ENCODE assay signal across 8 cellular contexts in genomic region chr18:35240664-35241522, GRCh38. TPM values are rescaled to one million over a fixed set of nuclear protein-coding genes. Genes with fewer than 3 reads are reported as not detected.
DNase-seq lines count a peak whose midpoint lies in the region; ATAC-seq and TF ChIP-seq lines count a peak whose summit lies in the region.

TSS of gene ZNF397 (plus strand) at chr18:35241034. CDS start at chr18:35242471, 1,437 bp downstream.

- H3K4me1 Mint-ChIP-seq in CD8-positive, alpha-beta T cell (ENCODE audit: low read depth), result peaks cover 39% of the 10 kb centered on the region

- H3K36me3 Mint-ChIP-seq in CD8-positive, alpha-beta T cell, result peaks cover 47% of the 10 kb centered on the region

- POLR2A ChIA-PET in CD8-positive, alpha-beta T cell (lab: Charles Lee), result interaction anchor here (0.6 to 3.0 kb wide), 11 partner anchors 9 to 256 kb away, joined by 3 to 22 read pairs (median 5); partner anchors contain the start of genes INO80C, MAPRE2, ZNF24 and ZSCAN30
- POLR2A ChIA-PET in activated CD8-positive, alpha-beta memory T cell treated with anti-CD3 and anti-CD28 coated beads for 36 hours (lab: Charles Lee), result interaction anchor here (1.0 to 2.5 kb wide), 6 partner anchors 26 to 211 kb away, joined by 3 to 6 read pairs (median 4); partner anchors contain the start of genes ZNF24 and ZSCAN30

- peak within 1 kb of the TSS; percentile 87 for H3K4me3 ChIP-seq in CD8-positive, alpha-beta T cell (ENCODE audit: low read depth, low read length)
- H3K4me3 ChIP-seq in effector memory CD4-positive, alpha-beta T cell (ENCODE audit: insufficient read depth, low read depth, low read length, poor library complexity, severe bottlenecking), result peak within 1 kb of the TSS; percentile 86

- no peaks in the 10 kb centered on the region for H3K27me3 ChIP-seq in CD8-positive, alpha-beta T cell (ENCODE audit: insufficient read depth, low read length)
- no peaks in the 10 kb centered on the region for H3K27me3 ChIP-seq in effector memory CD4-positive, alpha-beta T cell (replicated peaks; ENCODE audit: control insufficient read depth, insufficient read depth, low read length, poor library complexity, severe bottlenecking)

- H3K36me3 ChIP-seq in CD8-positive, alpha-beta T cell (ENCODE audit: insufficient read depth, low read length), result peaks cover 28% of the 10 kb centered on the region
- H3K36me3 ChIP-seq in effector memory CD4-positive, alpha-beta T cell (ENCODE audit: control insufficient read depth, insufficient read depth, low read length), result peaks cover 30% of the 10 kb centered on the region

- H3K4me3 Mint-ChIP-seq in CD8-positive, alpha-beta T cell, result peak within 1 kb of the TSS; percentile 96

- CTCF ChIA-PET in CD8-positive, alpha-beta T cell (lab: Charles Lee), result interaction anchor here (1.2 to 2.4 kb wide), 2 partner anchors 10 to 104 kb away, joined by 5 to 18 read pairs; no protein-coding TSS in a partner anchor
- CTCF ChIA-PET in activated CD8-positive, alpha-beta memory T cell treated with anti-CD3 and anti-CD28 coated beads for 36 hours (lab: Charles Lee), result interaction anchor here (0.6 to 1.7 kb wide), 7 partner anchors 9 to 731 kb away, joined by 3 to 6 read pairs (median 4); partner anchors contain the start of genes RMP24 and ZNF24

- peak within 1 kb of the TSS; percentile 97 for H3K27ac Mint-ChIP-seq in CD8-positive, alpha-beta T cell

- H3K9me3 Mint-ChIP-seq in CD8-positive, alpha-beta T cell, result peaks cover 2% of the 10 kb centered on the region

- H3K9me3 ChIP-seq in CD8-positive, alpha-beta T cell (ENCODE audit: low read length), result no peaks in the 10 kb centered on the region
- H3K9me3 ChIP-seq in effector memory CD4-positive, alpha-beta T cell (ENCODE audit: control insufficient read depth, low read length), result no peaks in the 10 kb centered on the region

- peaks cover 18% of the 10 kb centered on the region for H3K4me1 ChIP-seq in CD8-positive, alpha-beta T cell (ENCODE audit: insufficient read depth, low read length)
- no peaks in the 10 kb centered on the region for H3K4me1 ChIP-seq in effector memory CD4-positive, alpha-beta T cell (ENCODE audit: control insufficient read depth, insufficient read depth, low read length, poor library complexity, severe bottlenecking)

- H3K27me3 Mint-ChIP-seq in CD8-positive, alpha-beta T cell (ENCODE audit: low read depth), result no peaks in the 10 kb centered on the region

- peak within 1 kb of the TSS; percentile 94 for H3K27ac ChIP-seq in CD8-positive, alpha-beta T cell (ENCODE audit: low read depth, low read length)
- peak within 1 kb of the TSS; percentile 94 for H3K27ac ChIP-seq in effector memory CD4-positive, alpha-beta T cell (ENCODE audit: insufficient read depth, low read length, poor library complexity, severe bottlenecking)

- TF ChIP-seq CTCF in CD8-positive, alpha-beta T cell (IDR thresholded peaks at IDR 0.05), result no peak

- intact Hi-C loops in CD8-positive, alpha-beta T cell (cut with DNase I, micrococcal nuclease), result loop anchor here (1.0 to 10.0 kb wide), 20 partner anchors 10 to 1588 kb away; partner anchors contain the start of genes GALNT1 (in 2 of the 2), INO80C (in 2 of the 2), MAPRE2 (in 2 of the 2) and RPRD1A (in 2 of the 2)

- ATAC-seq in CD8-positive, alpha-beta T cell, result peak; percentile 96
- peak; percentile 98 for ATAC-seq in GM19467 (IDR thresholded peaks at IDR 0.05; ENCODE audit: unreplicated experiment)

- peak; percentile 85 to 97 (median 95) for DNase-seq in CD8-positive, alpha-beta T cell
- DNase-seq in HS-27A (ENCODE audit: low read depth) (peak; percentile 84), NK-92 (lab: John Stamatoyannopoulos, UW; ENCODE audit: unreplicated experiment) (peak; percentile 63), medulla oblongata (ENCODE audit: extremely low spot score) (peak; percentile 98)
- peak; percentile 89 to 93 (median 90) for DNase-seq in effector memory CD4-positive, alpha-beta T cell
- peak; percentile 95 for DNase-seq in stimulated activated CD8-positive, alpha-beta memory T cell treated with anti-CD3 and anti-CD28 coated beads, Interleukin-12 subunit alpha, Interleukin-12 subunit beta, amount 100 ng/mL, for 1 hour (ENCODE audit: low read depth)

RNA-seq across cellular contexts. Expression of gene ZNF397, which starts in this region (rescaled TPM):
- total RNA-seq in CD8-positive, alpha-beta T cell, result 1 to 10 TPM; 6.7 to 6.8 TPM
- total RNA-seq in activated CD8-positive, alpha-beta memory T cell treated with anti-CD3 and anti-CD28 coated beads for 36 hours, result 10 to 100 TPM; 16.1 to 17.3 TPM

Comparison
In these comparisons a context has a peak if more than half of its experiments do, and no peak if none do; other contexts are left out.
1. Peak in every context shown above with its lines: DNase-seq, ATAC-seq, H3K4me3 ChIP-seq and H3K27ac ChIP-seq.